In the genomic region with DNA sequence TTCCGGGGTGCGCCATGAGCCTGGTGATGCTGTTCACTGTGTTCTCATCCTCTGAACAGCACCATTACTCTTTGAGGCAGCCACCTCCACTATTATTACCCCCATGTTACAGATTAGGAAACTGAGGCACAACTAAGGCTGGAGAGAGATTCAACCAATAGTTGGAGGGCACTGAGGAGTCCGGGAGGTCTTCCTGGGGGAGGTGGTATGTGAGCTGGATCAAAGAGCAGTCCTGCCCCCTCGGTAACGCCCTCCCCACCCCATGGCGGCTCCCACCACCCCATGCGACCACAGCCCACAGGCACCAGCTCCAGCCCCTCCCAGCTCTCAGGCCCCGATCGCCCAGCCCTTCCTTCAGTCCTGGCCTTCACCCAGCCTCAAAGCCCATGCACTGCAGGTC, we compare ENCODE assay signal across 3 cellular contexts.
TF ChIP-seq lines count a peak whose summit lies in the region.

No MANE protein-coding gene starts in this region.

TF ChIP-seq in A549, 52 proteins besides CTCF, POLR2A, EP300 and RAD21:
- TF ChIP-seq ZFP36 (IDR thresholded peaks at IDR 0.05; ENCODE audit: borderline replicate concordance, partially characterized antibody) (peak; percentile 22), HDAC2 (IDR thresholded peaks at IDR 0.05) (no peak), SREBF2 (IDR thresholded peaks at IDR 0.05) (no peak)

TF ChIP-seq in WTC11, 78 proteins besides CTCF, POLR2A, EP300 and RAD21:
- TF ChIP-seq, protein P1, sequence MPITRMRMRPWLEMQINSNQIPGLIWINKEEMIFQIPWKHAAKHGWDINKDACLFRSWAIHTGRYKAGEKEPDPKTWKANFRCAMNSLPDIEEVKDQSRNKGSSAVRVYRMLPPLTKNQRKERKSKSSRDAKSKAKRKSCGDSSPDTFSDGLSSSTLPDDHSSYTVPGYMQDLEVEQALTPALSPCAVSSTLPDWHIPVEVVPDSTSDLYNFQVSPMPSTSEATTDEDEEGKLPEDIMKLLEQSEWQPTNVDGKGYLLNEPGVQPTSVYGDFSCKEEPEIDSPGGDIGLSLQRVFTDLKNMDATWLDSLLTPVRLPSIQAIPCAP (CRISPR knock-in tag; IDR thresholded peaks at IDR 0.05): no peak
- TF ChIP-seq NFATC4 (CRISPR knock-in tag; IDR thresholded peaks at IDR 0.05) (no peak), ZNF317 (CRISPR knock-in tag; IDR thresholded peaks at IDR 0.05; ENCODE audit: borderline replicate concordance, low read depth) (no peak)
- TF ChIP-seq, protein P2, sequence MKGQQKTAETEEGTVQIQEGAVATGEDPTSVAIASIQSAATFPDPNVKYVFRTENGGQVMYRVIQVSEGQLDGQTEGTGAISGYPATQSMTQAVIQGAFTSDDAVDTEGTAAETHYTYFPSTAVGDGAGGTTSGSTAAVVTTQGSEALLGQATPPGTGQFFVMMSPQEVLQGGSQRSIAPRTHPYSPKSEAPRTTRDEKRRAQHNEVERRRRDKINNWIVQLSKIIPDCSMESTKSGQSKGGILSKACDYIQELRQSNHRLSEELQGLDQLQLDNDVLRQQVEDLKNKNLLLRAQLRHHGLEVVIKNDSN (CRISPR knock-in tag; IDR thresholded peaks at IDR 0.05): no peak
TF ChIP-seq in WTC11: peak in this region for 0.

TF ChIP-seq in HepG2, 621 proteins besides CTCF, POLR2A, EP300 and RAD21:
- TF ChIP-seq, protein P3, sequence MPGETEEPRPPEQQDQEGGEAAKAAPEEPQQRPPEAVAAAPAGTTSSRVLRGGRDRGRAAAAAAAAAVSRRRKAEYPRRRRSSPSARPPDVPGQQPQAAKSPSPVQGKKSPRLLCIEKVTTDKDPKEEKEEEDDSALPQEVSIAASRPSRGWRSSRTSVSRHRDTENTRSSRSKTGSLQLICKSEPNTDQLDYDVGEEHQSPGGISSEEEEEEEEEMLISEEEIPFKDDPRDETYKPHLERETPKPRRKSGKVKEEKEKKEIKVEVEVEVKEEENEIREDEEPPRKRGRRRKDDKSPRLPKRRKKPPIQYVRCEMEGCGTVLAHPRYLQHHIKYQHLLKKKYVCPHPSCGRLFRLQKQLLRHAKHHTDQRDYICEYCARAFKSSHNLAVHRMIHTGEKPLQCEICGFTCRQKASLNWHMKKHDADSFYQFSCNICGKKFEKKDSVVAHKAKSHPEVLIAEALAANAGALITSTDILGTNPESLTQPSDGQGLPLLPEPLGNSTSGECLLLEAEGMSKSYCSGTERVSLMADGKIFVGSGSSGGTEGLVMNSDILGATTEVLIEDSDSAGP (CRISPR knock-in tag; IDR thresholded peaks at IDR 0.05; ENCODE audit: borderline replicate concordance): no peak
- TF ChIP-seq ZFP36 (IDR thresholded peaks at IDR 0.05; ENCODE audit: borderline replicate concordance, low read depth, low read length, partially characterized antibody) (peak; percentile 29), ZNF629 (CRISPR knock-in tag; conservative IDR thresholded peaks at IDR 0.05) (peak; percentile 41)
